In the genomic region with DNA sequence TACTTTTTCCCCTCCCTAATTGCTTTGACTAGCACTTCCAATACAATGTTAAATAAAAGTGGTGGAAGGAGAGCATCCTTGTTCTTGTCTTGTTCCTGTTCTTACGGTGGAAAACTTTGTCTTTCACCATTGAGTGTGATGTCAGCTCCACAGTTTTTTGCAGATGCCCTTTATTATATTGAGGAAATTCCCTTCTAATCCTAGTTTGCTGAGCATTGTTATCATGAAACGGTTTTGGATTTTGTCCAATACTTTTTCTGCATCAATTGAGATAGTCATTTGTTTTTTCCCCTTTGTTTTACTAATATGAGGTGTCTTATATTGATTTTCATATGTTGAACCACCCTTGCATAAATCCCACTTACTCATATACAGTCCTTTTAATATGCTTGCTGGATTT, we compare ENCODE assay signal across 22 cellular contexts. TPM values are rescaled to one million over a fixed set of nuclear protein-coding genes. Genes with fewer than 3 reads are reported as not detected.
DNase-seq lines count a peak whose midpoint lies in the region; ATAC-seq and TF ChIP-seq lines count a peak whose summit lies in the region.
"Had no signal": no experiment of that assay in that cellular context is flagged by ENCODE, and none has a peak within 500 bp of the region (broad histone marks: within the 10 kb centered on the region; RNA-seq: fewer than 3 reads in every experiment).

No MANE protein-coding gene starts in this region.

- H3K4me2 ChIP-seq in BLaER1 treated with 17β-estradiol and CSF1 and Interleukin-3, amounts not matched to agents 10 nM and 100 nM: peak overlapping the region in 6 of 11 experiments; percentile 1 to 49 (median 14); a peak in 4 of 22 replicates

- intact Hi-C loops in Calu3 (cut with micrococcal nuclease; ENCODE audit: unreplicated experiment): loop anchor here (2.0 to 10.0 kb wide), 2 partner anchors 75 to 543 kb away; partner anchors contain the start of gene NCK1

- peak overlapping the region; percentile 12 for H3K4me3 Mint-ChIP-seq in Calu3 (ENCODE audit: low read depth, unreplicated experiment)
- H3K4me3 Mint-ChIP-seq: activated B cell treated with CpG ODN at 0.5 μM for 24 hours; activated CD8-positive, alpha-beta T cell treated with anti-CD3 and anti-CD28 coated beads for 36 hours; CD8-positive, alpha-beta T cell had no signal

- TF ChIP-seq CTCF in Calu3 (IDR thresholded peaks at IDR 0.05; ENCODE audit: unreplicated experiment): no peak
- TF ChIP-seq CTCF in foreskin fibroblast (IDR thresholded peaks at IDR 0.05; ENCODE audit: low read depth, low read length): no peak

- peaks cover 3 to 76% (median 20%) of the 10 kb centered on the region in 11 experiments; a peak in 14 of 22 replicates for H4K20me1 ChIP-seq in BLaER1 treated with 17β-estradiol and CSF1 and Interleukin-3, amounts not matched to agents 10 nM and 100 nM

- no peak overlapping the region for H3K4me3 ChIP-seq in BLaER1 treated with 17β-estradiol and CSF1 and Interleukin-3, amounts not matched to agents 10 nM and 100 nM
- H3K4me3 ChIP-seq in SK-N-MC (no peak overlapping the region), foreskin fibroblast (ENCODE audit: low read depth in 1 of 2, low read length in 2 of 2) (no peak overlapping the region)
- H3K4me3 ChIP-seq: adrenal gland, coronary artery, lower lobe of right lung, sigmoid colon, transverse colon had no signal

- peaks cover 54% of the 10 kb centered on the region for H3K4me1 Mint-ChIP-seq in Calu3 (ENCODE audit: low read depth, unreplicated experiment)

- no peak for ATAC-seq in HG03108 (IDR thresholded peaks at IDR 0.05; ENCODE audit: unreplicated experiment)
- ATAC-seq in GM21723 (IDR thresholded peaks at IDR 0.05; ENCODE audit: unreplicated experiment): no peak
- ATAC-seq: CD8-positive, alpha-beta T cell; Right ventricle myocardium inferior had no signal

- peak overlapping the region; percentile 41 for H3K27ac Mint-ChIP-seq in Calu3 (ENCODE audit: unreplicated experiment)
- H3K27ac Mint-ChIP-seq: activated B cell treated with CpG ODN at 0.5 μM for 24 hours; CD8-positive, alpha-beta T cell had no signal

- no TSS peak for BruUV-seq in Calu3 (replicated peaks; lab: Mats Ljungman, UMichigan)

- H3K9ac ChIP-seq in BLaER1 treated with 17β-estradiol and CSF1 and Interleukin-3, amounts not matched to agents 10 nM and 100 nM: no peak overlapping the region
- no peak overlapping the region for H3K9ac ChIP-seq in SK-N-MC (ENCODE audit: insufficient read length)

- peaks cover 33 to 55% (median 46%) of the 10 kb centered on the region in 11 experiments for H3K36me3 ChIP-seq in BLaER1 treated with 17β-estradiol and CSF1 and Interleukin-3, amounts not matched to agents 10 nM and 100 nM
- H3K36me3 ChIP-seq in SK-N-MC (ENCODE audit: insufficient read depth, low read length): peaks cover 32% of the 10 kb centered on the region
- H3K36me3 ChIP-seq: adrenal gland, lower lobe of right lung, sigmoid colon had no signal

- H3K4me1 ChIP-seq in BLaER1 treated with 17β-estradiol and CSF1 and Interleukin-3, amounts not matched to agents 10 nM and 100 nM: peaks cover 13 to 63% (median 19%) of the 10 kb centered on the region in 10 experiments; a peak in 19 of 20 replicates

- H3K27ac ChIP-seq in BLaER1 treated with 17β-estradiol and CSF1 and Interleukin-3, amounts not matched to agents 10 nM and 100 nM: peak overlapping the region in 1 of 11 experiments; percentile 12; a peak in 1 of 22 replicates
- H3K27ac ChIP-seq in SK-N-MC: peak overlapping the region; percentile 83; the same call in 1 of the 2 replicates
- H3K27ac ChIP-seq: adrenal gland, coronary artery, lower lobe of right lung, transverse colon had no signal

- peaks cover 13 to 37% (median 29%) of the 10 kb centered on the region in 11 experiments; a peak in 21 of 22 replicates for H3K9me3 ChIP-seq in BLaER1 treated with 17β-estradiol and CSF1 and Interleukin-3, amounts not matched to agents 10 nM and 100 nM (replicated peaks in 1 of 11)
- peaks cover 9% of the 10 kb centered on the region for H3K9me3 ChIP-seq in SK-N-MC (ENCODE audit: low read depth, low read length)
- H3K9me3 ChIP-seq: lower lobe of right lung, sigmoid colon, transverse colon had no signal

- no peaks in the 10 kb centered on the region for H3K27me3 ChIP-seq in BLaER1 treated with 17β-estradiol and CSF1 and Interleukin-3, amounts not matched to agents 10 nM and 100 nM
- H3K27me3 ChIP-seq: adrenal gland, sigmoid colon, transverse colon had no signal

- H3K9me3 Mint-ChIP-seq in Calu3 (ENCODE audit: low read depth, unreplicated experiment): no peaks in the 10 kb centered on the region

- DNase-seq in Calu3 (no peak), SK-N-MC (ENCODE audit: low read depth, low spot score) (no peak), foreskin fibroblast (peak; percentile 15 to 44), SHP77 treated with DMSO at 0.1 percent for 48 hours (lab: John Stamatoyannopoulos, UW) (no peak)
- DNase-seq: activated B cell treated with CpG ODN at 0.5 μM for 24 hours; activated CD8-positive, alpha-beta T cell treated with anti-CD3 and anti-CD28 coated beads for 36 hours; activated gamma-delta T cell treated with Interleukin-2 at 50 U/mL for 16 hours; adrenal gland; CD8-positive, alpha-beta T cell; GDM1; glutamatergic neuron; lower lobe of right lung; NCI-H1092; NCI-H2029 treated with DMSO at 0.1 percent for 48 hours; sigmoid colon; stimulated activated CD4-positive, alpha-beta T cell treated with anti-CD3 and anti-CD28 coated beads, Interleukin-15, amount 100 ng/mL, for 24 hours; transverse colon had no signal

- no peaks in the 10 kb centered on the region for H3K27me3 Mint-ChIP-seq in Calu3 (ENCODE audit: unreplicated experiment)
- H3K27me3 Mint-ChIP-seq: activated B cell treated with CpG ODN at 0.5 μM for 24 hours; activated CD8-positive, alpha-beta T cell treated with anti-CD3 and anti-CD28 coated beads for 36 hours had no signal

- CTCF ChIA-PET in Calu3 (lab: Charles Lee): interaction anchor here (1.4 to 1.9 kb wide), 3 partner anchors 76 to 185 kb away, joined by 4 to 10 read pairs (median 8); partner anchors contain the start of genes NCK1 and STAG1

- H3K36me3 Mint-ChIP-seq in Calu3 (ENCODE audit: insufficient read depth, unreplicated experiment): peaks cover 22% of the 10 kb centered on the region

RNA-seq across cellular contexts. Expression of gene IL20RB, which starts 19.9 kb away (rescaled TPM):
- total RNA-seq in Calu3 (2022): 8.5 and 12.0 TPM in 2 replicates

Comparison
In these comparisons a context has a peak if more than half of its experiments do, and no peak if none do; other contexts are left out.
1. DNase-seq: peak in foreskin fibroblast (2 of 2); none in Calu3 (single experiment), SK-N-MC (single experiment) and SHP77 treated with DMSO at 0.1 percent for 48 hours (single experiment).